In the genomic region with DNA sequence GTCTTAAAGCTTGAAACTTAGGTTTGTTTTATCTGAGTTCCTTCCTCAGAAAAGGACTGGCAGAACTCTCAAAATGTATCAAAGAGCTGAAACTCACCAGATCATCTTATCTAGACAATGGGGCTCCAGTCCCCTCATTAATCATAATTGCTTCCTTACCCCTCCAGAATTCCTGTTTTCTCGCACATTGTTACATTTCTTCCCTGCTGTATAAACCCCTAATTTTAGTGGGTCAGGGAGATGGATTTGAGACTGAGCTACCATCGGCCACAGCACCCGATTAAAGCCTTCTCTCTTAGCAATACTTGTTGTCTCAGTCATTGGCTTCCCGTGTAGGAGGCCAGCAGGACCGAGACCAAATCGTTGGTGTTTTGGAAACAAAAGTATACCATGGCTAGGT, we compare ENCODE assay signal across 9 cellular contexts.
"Had no signal": no experiment of that assay in that cellular context is flagged by ENCODE, and none has a peak within 500 bp of the region (broad histone marks: within the 10 kb centered on the region; RNA-seq: fewer than 3 reads in every experiment).

No MANE protein-coding gene starts in this region.

- DNase-seq: GM23248, GOT3, H7, Kasumi-1, KG1 had no signal

- H3K4me3 ChIP-seq: GM23248, HAP-1 had no signal

- ATAC-seq: HCT116 had no signal

- H3K36me3 ChIP-seq: HAP-1 had no signal

- H3K36me3 Mint-ChIP-seq: IgD-negative memory B cell had no signal

- H2AFZ ChIP-seq: GM23248 had no signal

- H3K9me3 ChIP-seq: HAP-1 had no signal

- H3K27ac ChIP-seq: GM23248, HL-60 had no signal

- H3K4me3 Mint-ChIP-seq: IgD-negative memory B cell had no signal

- H3K4me1 ChIP-seq: HAP-1 had no signal

- H3K9ac ChIP-seq: GM23248 had no signal
